8 cellular contexts compared by ENCODE assay signal in the genomic region with DNA sequence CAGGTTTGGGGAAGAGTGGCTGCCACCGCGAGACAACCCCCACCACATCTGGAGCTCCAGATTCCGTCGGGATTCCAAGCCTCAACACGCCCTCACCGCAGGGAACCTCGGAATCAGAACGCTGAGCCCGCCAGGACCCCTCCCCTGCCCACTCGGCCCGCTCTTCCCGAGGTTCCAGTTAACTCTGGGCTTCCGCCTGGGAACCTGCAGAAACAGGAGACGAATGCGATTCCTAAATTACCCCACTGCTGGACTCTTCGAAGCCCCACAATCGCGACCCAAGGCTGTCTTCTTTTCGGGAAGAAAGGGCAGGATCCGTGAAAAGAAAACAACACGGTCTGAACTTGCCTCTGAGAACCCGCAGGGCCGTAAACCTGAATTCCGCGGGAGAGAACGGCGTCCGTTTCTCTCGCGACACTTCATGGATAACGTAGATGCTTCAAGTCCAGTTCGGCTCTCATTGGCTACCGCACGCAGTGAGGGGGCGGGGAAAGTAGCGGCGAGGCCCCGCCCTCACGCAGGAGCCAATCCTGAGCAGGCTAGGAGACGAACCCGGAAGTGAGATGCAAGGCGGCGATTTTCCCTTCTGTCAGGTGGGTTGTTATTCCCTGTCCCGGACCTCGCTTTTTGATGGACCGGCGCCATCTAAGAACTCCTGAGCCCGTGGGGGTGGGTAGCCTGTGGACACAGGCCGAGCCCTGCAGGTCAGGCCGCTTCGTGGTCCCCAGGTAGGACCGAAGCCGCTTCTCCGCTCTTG. TPM values are rescaled to one million over a fixed set of nuclear protein-coding genes. Genes with fewer than 3 reads are reported as not detected.
A peak's percentile ranks its signal among the peaks of the same experiment; 100 is the strongest.
DNase-seq lines count a peak whose midpoint lies in the region; ATAC-seq and TF ChIP-seq lines count a peak whose summit lies in the region.

A gene with protein sequence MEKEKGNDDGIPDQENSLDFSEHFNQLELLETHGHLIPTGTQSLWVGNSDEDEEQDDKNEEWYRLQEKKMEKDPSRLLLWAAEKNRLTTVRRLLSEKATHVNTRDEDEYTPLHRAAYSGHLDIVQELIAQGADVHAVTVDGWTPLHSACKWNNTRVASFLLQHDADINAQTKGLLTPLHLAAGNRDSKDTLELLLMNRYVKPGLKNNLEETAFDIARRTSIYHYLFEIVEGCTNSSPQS (plus strand): TSS at position 542 of the 757 bp plus-strand sequence. CDS start 2,710 bp downstream, outside the sequence.
Gene MRE11 (minus strand): TSS at position 402 of the 757 bp plus-strand sequence. CDS start 1,043 bp downstream, outside the sequence.

- H3K27me3 ChIP-seq in rectal smooth muscle tissue (ENCODE audit: control insufficient read depth, insufficient read depth, low read length): no peaks in the 10 kb centered on the region
- no peaks in the 10 kb centered on the region for H3K27me3 ChIP-seq in aorta (ENCODE audit: control insufficient read depth in 1 of 2, insufficient read depth in 2 of 2, low read length in 1 of 2)

- 0% methylated on average over 54 of the region's 54 CpGs for WGBS in aorta, 2 donors

- intact Hi-C loops in aorta (cut with DNase I): loop anchor here in 1 of 2 donors (10.0 kb wide), 1 partner anchor 599 kb away; no protein-coding TSS in a partner anchor

- H3K4me3 ChIP-seq in astrocyte of the cerebellum (ENCODE audit: low read depth, low read length) (peak within 1 kb of the TSS; percentile 88), rectal smooth muscle tissue (ENCODE audit: low read length) (peak within 1 kb of the TSS; percentile 96), aorta (ENCODE audit: low read length in 2 of 2) (peak within 1 kb of the TSS; percentile 70 to 82)

- peak; percentile 100 for ATAC-seq in GM18505 (IDR thresholded peaks at IDR 0.05; ENCODE audit: unreplicated experiment)
- ATAC-seq in HG02973 (IDR thresholded peaks at IDR 0.05; ENCODE audit: unreplicated experiment): peak; percentile 99
- ATAC-seq in aorta (ENCODE audit: low FRiP score): peak; percentile 100

- H3K9ac ChIP-seq in rectal smooth muscle tissue (ENCODE audit: low read length): peak within 1 kb of the TSS; percentile 83

- no peak for TF ChIP-seq CTCF in astrocyte of the cerebellum (IDR thresholded peaks at IDR 0.05; ENCODE audit: low read depth, low read length, missing control alignments)

- H3K4me1 ChIP-seq in rectal smooth muscle tissue (ENCODE audit: control insufficient read depth, insufficient read depth, low read length) (peaks cover 10% of the 10 kb centered on the region), aorta (ENCODE audit: control insufficient read depth in 1 of 2, insufficient read depth in 2 of 2, low read length in 2 of 2) (no peaks in the 10 kb centered on the region)

- no peaks in the 10 kb centered on the region for H3K9me3 ChIP-seq in aorta (ENCODE audit: control insufficient read depth, low read length)

- DNase-seq in NCI-H2029 (lab: John Stamatoyannopoulos, UW) (peak; percentile 97), T-helper 22 cell (ENCODE audit: low read depth) (peak; percentile 94), astrocyte of the cerebellum (ENCODE audit: low read depth) (peak; percentile 96), hepatic stellate cell (ENCODE audit: low spot score) (peak; percentile 88), aorta (peak; percentile 98)

- in situ Hi-C loops in astrocyte of the cerebellum (cut with HindIII; ENCODE audit: low sequenced_read_pairs): no loop called here

- peak within 1 kb of the TSS; percentile 83 for H3K27ac ChIP-seq in rectal smooth muscle tissue (ENCODE audit: low read depth, low read length)
- H3K27ac ChIP-seq in aorta (ENCODE audit: low read depth in 1 of 2, low read length in 2 of 2): peak within 1 kb of the TSS in 1 of 2 donors; percentile 66

- peak; percentile 83 for TF ChIP-seq POLR2A in GM18505 (IDR thresholded peaks at IDR 0.05; ENCODE audit: borderline replicate concordance, extremely low read depth, insufficient read depth, insufficient read length)

- H3K36me3 ChIP-seq in rectal smooth muscle tissue (ENCODE audit: control insufficient read depth, insufficient read depth, low read length) (peaks cover 5% of the 10 kb centered on the region), aorta (ENCODE audit: control insufficient read depth in 1 of 2, insufficient read depth in 2 of 2, low read length in 1 of 2) (peaks cover 0 to 3% of the 10 kb centered on the region in 2 donors)

RNA-seq across cellular contexts. Expression of the first gene that starts in this region (rescaled TPM):
- total RNA-seq in aorta: 10 to 100 TPM; 12.6 to 14.4 TPM
- 10 to 100 TPM in 1 of 2 donors, 1 to 10 TPM in 1; 8.8 to 26.1 TPM for polyA plus RNA-seq in aorta

RNA-seq across cellular contexts. Expression of gene MRE11, which starts in this region (rescaled TPM):
- total RNA-seq in aorta: 10 to 100 TPM; 16.0 to 27.9 TPM
- polyA plus RNA-seq in aorta: 1 to 10 TPM; 3.4 to 5.0 TPM
